ENCODE assay signal across 28 cellular contexts in genomic region chr12:116937640-116938039, GRCh38. TPM values are rescaled to one million over a fixed set of nuclear protein-coding genes. Genes with fewer than 3 reads are reported as not detected.
DNase-seq lines count a peak whose midpoint lies in the region; ATAC-seq, FAIRE-seq and TF ChIP-seq lines count a peak whose summit lies in the region.
"Had no signal": no experiment of that assay in that cellular context is flagged by ENCODE, and none has a peak within 500 bp of the region (broad histone marks: within the 10 kb centered on the region; RNA-seq: fewer than 3 reads in every experiment).

No MANE protein-coding gene starts in this region.

- H3K18ac ChIP-seq in trophoblast cell (ENCODE audit: low read length): no peak overlapping the region

- H3K4me2 ChIP-seq in mammary epithelial cell (ENCODE audit: insufficient read depth, low read depth, low read length): no peak overlapping the region
- no peak overlapping the region for H3K4me2 ChIP-seq in trophoblast cell (ENCODE audit: low read length)

- H3K23ac ChIP-seq in trophoblast cell (ENCODE audit: low read length): peak overlapping the region; percentile 42

- H2AFZ ChIP-seq in mammary epithelial cell (ENCODE audit: low read depth, low read length) (no peak overlapping the region), trophoblast cell (ENCODE audit: insufficient read depth, low read length, poor library complexity) (no peak overlapping the region)

- H2BK12ac ChIP-seq in trophoblast cell (ENCODE audit: low read length): no peak overlapping the region

- no peaks in the 10 kb centered on the region for H3K9me3 ChIP-seq in mammary epithelial cell (replicated peaks; ENCODE audit: insufficient read depth, low read length)
- peaks cover 4% of the 10 kb centered on the region for H3K9me3 ChIP-seq in trophoblast cell (ENCODE audit: insufficient read depth, low read depth, low read length)
- H3K9me3 ChIP-seq in uterus: no peaks in the 10 kb centered on the region
- H3K9me3 ChIP-seq: BE2C, MG63 had no signal

- H3K27ac Mint-ChIP-seq in MCF 10A (ENCODE audit: low read depth, unreplicated experiment): peak overlapping the region; percentile 41

- H3K79me1 ChIP-seq in trophoblast cell (ENCODE audit: low read length): no peaks in the 10 kb centered on the region

- TF ChIP-seq POLR2A in uterus (IDR thresholded peaks at IDR 0.05): no peak

- H2BK5ac ChIP-seq in trophoblast cell (ENCODE audit: low read depth, low read length, poor library complexity): no peak overlapping the region

- no peak overlapping the region for H3K14ac ChIP-seq in trophoblast cell (ENCODE audit: low read length)

- DNase-seq in MCF 10A (ENCODE audit: unreplicated experiment) (no peak), mammary epithelial cell (no peak), trophoblast cell (no peak), uterus (peak; percentile 19 to 43), NCI-H1417 treated with DMSO at 0.1 percent for 48 hours (lab: John Stamatoyannopoulos, UW) (no peak)
- DNase-seq in stimulated activated CD4-positive, alpha-beta T cell treated with anti-CD3 and anti-CD28 coated beads, Interleukin-12 subunit alpha, Interleukin-12 subunit beta, amount 100 ng/mL, for 4 hours: no peak
- DNase-seq: ACHN; BE2C; Calu3; DMS79 treated with DMSO at 0.1 percent for 48 hours; GF-D8; Kasumi-1; MG63; NCI-H1105 treated with DMSO at 0.1 percent for 48 hours; NCI-H1694; NCI-H2029 treated with DMSO at 0.1 percent for 48 hours; NCI-H446 treated with DMSO at 0.1 percent for 48 hours; NCI-H526; NCI-H82; NK-92 treated with Interleukin-12 subunit alpha and Interleukin-12 subunit beta, amount 100 ng/mL, for 24 hours; PC-3 had no signal

- CTCF ChIA-PET in MCF 10A (lab: Yijun Ruan, JAX) (interaction anchor here (0.6 to 1.0 kb wide), 3 partner anchors 9 to 234 kb away, joined by 3 to 8 read pairs (median 3); no protein-coding TSS in a partner anchor), mammary epithelial cell (lab: Charles Lee; ENCODE audit: low non-redundant PET) (no interaction called here)

- intact Hi-C loops in MCF 10A (cut with micrococcal nuclease): no loop called here
- intact Hi-C loops in mammary epithelial cell (cut with micrococcal nuclease): no loop called here
- intact Hi-C loops in uterus (cut with DNase I; ENCODE audit: low total_unique reads): no loop called here

- H4K8ac ChIP-seq in trophoblast cell (ENCODE audit: low read depth, low read length): no peak overlapping the region

- in situ Hi-C loops in mammary epithelial cell (cut with MboI; ENCODE audit: low sequenced_read_pairs in 2 of 2): no loop called here

- POLR2A ChIA-PET in MCF 10A (lab: Yijun Ruan, JAX): no interaction called here

- H3K4me1 ChIP-seq in mammary epithelial cell (ENCODE audit: insufficient read depth, low read length) (no peaks in the 10 kb centered on the region), trophoblast cell (ENCODE audit: control insufficient read depth in 1 of 2, insufficient read depth in 2 of 2, low read length in 2 of 2) (peaks cover 0 to 5% of the 10 kb centered on the region in 2 experiments), uterus (peaks cover 0 to 14% of the 10 kb centered on the region in 2 donors)

- dilution Hi-C loops in mammary epithelial cell (cut with HindIII; ENCODE audit: low sequenced_read_pairs): no loop called here

- H3K36me3 ChIP-seq in mammary epithelial cell (ENCODE audit: insufficient read depth, low read length) (no peaks in the 10 kb centered on the region), trophoblast cell (ENCODE audit: control insufficient read depth in 1 of 2, insufficient read depth in 2 of 2, low read length in 2 of 2) (peaks cover 5% of the 10 kb centered on the region in 2 experiments), uterus (no peaks in the 10 kb centered on the region)

- H4K91ac ChIP-seq in trophoblast cell (ENCODE audit: low read depth, low read length): no peak overlapping the region

- no peak for TF ChIP-seq CTCF in MCF 10A (IDR thresholded peaks at IDR 0.05; ENCODE audit: unreplicated experiment)
- no peak for TF ChIP-seq CTCF in mammary epithelial cell (conservative IDR thresholded peaks at IDR 0.05 in 1 of 2, IDR thresholded peaks at IDR 0.05 in 1 of 2; ENCODE audit: extremely low read depth in 1 of 2, insufficient read depth in 1 of 2, low read depth in 1 of 2, low read length in 2 of 2)
- no peak for TF ChIP-seq CTCF in uterus (IDR thresholded peaks at IDR 0.05)

- no peak overlapping the region for H3K27ac ChIP-seq in mammary epithelial cell (ENCODE audit: insufficient read depth, low read depth, low read length)
- H3K27ac ChIP-seq in trophoblast cell (ENCODE audit: low read depth, low read length): no peak overlapping the region
- peak overlapping the region in 1 of 2 donors; percentile 45 for H3K27ac ChIP-seq in uterus
- H3K27ac ChIP-seq: 22Rv1 had no signal

- H3K9ac ChIP-seq in mammary epithelial cell (ENCODE audit: insufficient read depth, low read length) (no peak overlapping the region), trophoblast cell (ENCODE audit: low read length) (no peak overlapping the region)

- no TSS peak for BruUV-seq in MCF 10A (replicated peaks; lab: Mats Ljungman, UMichigan)
- BruUV-seq in mammary epithelial cell (replicated peaks; lab: Mats Ljungman, UMichigan): no TSS peak

- no peak for ATAC-seq in GM19452 (IDR thresholded peaks at IDR 0.05; ENCODE audit: unreplicated experiment)
- ATAC-seq: K562, PC-3 had no signal

- no peaks in the 10 kb centered on the region for H4K20me1 ChIP-seq in mammary epithelial cell (ENCODE audit: insufficient read depth, low read length)

- H3K4ac ChIP-seq in trophoblast cell (ENCODE audit: low read depth, low read length): no peak overlapping the region

- FAIRE-seq in endometrium (lab: Jason Lieb, UNC): peak; percentile 84
- FAIRE-seq: GM12891, H1, K562 had no signal

- H3K9me3 Mint-ChIP-seq in MCF 10A (ENCODE audit: unreplicated experiment): no peaks in the 10 kb centered on the region

- H3K27me3 Mint-ChIP-seq in MCF 10A (ENCODE audit: insufficient read depth, unreplicated experiment): no peaks in the 10 kb centered on the region

- peaks cover 43% of the 10 kb centered on the region for H3K36me3 Mint-ChIP-seq in MCF 10A (ENCODE audit: insufficient read depth, unreplicated experiment)

- 100% methylated on average over 1 of the region's 1 CpG for WGBS in mammary epithelial cell (ENCODE audit: low coverage, missing lambda C conversion rate)
- WGBS in trophoblast cell (ENCODE audit: extremely low coverage, insufficient coverage, insufficient read length): no CpG with 5 or more reads among the region's 1 CpG

- no peak overlapping the region for H2AK5ac ChIP-seq in trophoblast cell (ENCODE audit: low read length)

- H3K4me3 Mint-ChIP-seq in MCF 10A (ENCODE audit: unreplicated experiment): no peak overlapping the region
- H3K4me3 Mint-ChIP-seq: CD14-positive monocyte had no signal

- no peaks in the 10 kb centered on the region for H3K27me3 ChIP-seq in mammary epithelial cell (ENCODE audit: insufficient read depth, low read length)
- no peaks in the 10 kb centered on the region for H3K27me3 ChIP-seq in trophoblast cell (ENCODE audit: insufficient read depth, low read length)
- H3K27me3 ChIP-seq in uterus: no peaks in the 10 kb centered on the region
- H3K27me3 ChIP-seq: BE2C, MG63 had no signal

- H2BK120ac ChIP-seq in trophoblast cell (ENCODE audit: insufficient read depth, low read length, poor library complexity): no peak overlapping the region

- no peak overlapping the region for H4K12ac ChIP-seq in trophoblast cell (ENCODE audit: low read depth, low read length)

- H3K4me3 ChIP-seq in mammary epithelial cell (replicated peaks in 1 of 3; ENCODE audit: insufficient read depth in 1 of 3, low read depth in 2 of 3, low read length in 3 of 3) (no peak overlapping the region), trophoblast cell (ENCODE audit: low read depth, low read length) (no peak overlapping the region), uterus (no peak overlapping the region)
- H3K4me3 ChIP-seq: K562, MG63 had no signal

- H3K4me1 Mint-ChIP-seq in MCF 10A (ENCODE audit: insufficient read depth, unreplicated experiment): no peaks in the 10 kb centered on the region

- H3K79me2 ChIP-seq in mammary epithelial cell (ENCODE audit: insufficient read depth, low read length) (no peaks in the 10 kb centered on the region), trophoblast cell (ENCODE audit: control insufficient read depth, insufficient read depth, low read length, poor library complexity) (no peaks in the 10 kb centered on the region)

RNA-seq across cellular contexts. Expression of gene FBXW8, which starts 26.9 kb away (rescaled TPM):
- total RNA-seq in MCF 10A (2022) (24.2 and 24.8 TPM in 2 replicates), mammary epithelial cell (10 to 100 TPM; 10.7 to 12.8 TPM), uterus (10 to 100 TPM in 2 of 4 donors, 1 to 10 TPM in 2; 5.9 to 28.0 (median 15.3) TPM)
- polyA plus RNA-seq in mammary epithelial cell: 6.0 TPM
- 18.5 TPM for polyA minus RNA-seq in mammary epithelial cell
- 11.6 and 12.1 TPM in 2 replicates for polyA plus RNA-seq in trophoblast cell (2013)

RNA-seq across cellular contexts. Expression of gene HRK, which starts 56.4 kb away (rescaled TPM):
- total RNA-seq in MCF 10A (2022) (2.6 and 3.0 TPM in 2 replicates), mammary epithelial cell (under 1 TPM; 0.12 to 0.17 TPM), uterus (1 to 10 TPM in 1 of 4 donors, under 1 TPM in 1, not detected in 2; 0.55 to 1.5 TPM)
- polyA plus RNA-seq in mammary epithelial cell: not detected
- polyA minus RNA-seq in mammary epithelial cell: not detected
- 0.10 and 0.12 TPM in 2 replicates for polyA plus RNA-seq in trophoblast cell (2013)
- total RNA-seq: Calu3 had no signal
- polyA plus RNA-seq: CD14-positive monocyte had no signal

Comparison
In these comparisons a context has a peak if more than half of its experiments do, and no peak if none do; other contexts are left out.
1. DNase-seq: peak in uterus (2 of 2); none in MCF 10A (single experiment), mammary epithelial cell (single experiment), trophoblast cell (0 of 2), NCI-H1417 treated with DMSO at 0.1 percent for 48 hours (single experiment) and stimulated activated CD4-positive, alpha-beta T cell treated with anti-CD3 and anti-CD28 coated beads, Interleukin-12 subunit alpha, Interleukin-12 subunit beta, amount 100 ng/mL, for 4 hours (single experiment).